Comparison of ENCODE assay signal across 9 cellular contexts in the genomic region with DNA sequence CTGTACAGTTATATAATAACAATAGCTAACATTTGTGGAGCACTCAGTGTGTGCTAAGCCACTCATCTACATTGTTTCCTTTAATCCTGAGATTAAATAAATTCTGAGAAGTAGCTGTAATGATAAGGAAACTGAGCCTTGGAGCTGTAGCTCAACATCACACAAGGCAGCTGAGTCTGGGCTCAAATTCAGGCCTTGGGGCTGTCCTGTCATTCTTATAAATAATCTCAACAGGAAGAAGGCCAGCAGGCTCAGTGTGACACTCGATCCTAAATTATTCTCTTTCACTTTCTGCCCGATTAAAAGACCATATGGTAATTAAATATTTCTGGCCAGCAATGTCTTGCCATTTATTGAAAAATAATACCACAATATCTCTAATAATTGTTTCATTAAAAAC. TPM values are rescaled to one million over a fixed set of nuclear protein-coding genes. Genes with fewer than 3 reads are reported as not detected.
DNase-seq lines count a peak whose midpoint lies in the region; ATAC-seq lines count a peak whose summit lies in the region.
"Had no signal": no experiment of that assay in that cellular context is flagged by ENCODE, and none has a peak within 500 bp of the region (broad histone marks: within the 10 kb centered on the region; RNA-seq: fewer than 3 reads in every experiment).

No MANE protein-coding gene starts in this region.

- DNase-seq in activated CD8-positive, alpha-beta memory T cell treated with anti-CD3 and anti-CD28 coated beads, Interleukin-2, amount 10 ng/mL, durations not matched to agents 7 days and 5 days, result no peak
- DNase-seq in activated CD8-positive, alpha-beta memory T cell treated with anti-CD3 and anti-CD28 coated beads, Interleukin-2, amount 50 U/mL, for 4 hours, result no peak
- no peak for DNase-seq in HCEC 1CT
- DNase-seq in activated effector memory CD4-positive, alpha-beta T cell treated with anti-CD3 and anti-CD28 coated beads, Interleukin-2, amount 50 U/mL, for 16 hours, result no peak
- DNase-seq: DND-41, kidney, NCI-H1417 treated with DMSO at 0.1 percent for 48 hours had no signal

- H3K27ac ChIP-seq in skeletal muscle tissue (ENCODE audit: low read depth, low read length), result peak overlapping the region; percentile 54

- no peak overlapping the region for H3K4me3 Mint-ChIP-seq in activated CD8-positive, alpha-beta memory T cell treated with anti-CD3 and anti-CD28 coated beads, Interleukin-2, amount 10 ng/mL, durations not matched to agents 7 days and 5 days

- peaks cover 36% of the 10 kb centered on the region for H3K36me3 Mint-ChIP-seq in activated CD8-positive, alpha-beta memory T cell treated with anti-CD3 and anti-CD28 coated beads, Interleukin-2, amount 10 ng/mL, durations not matched to agents 7 days and 5 days

- H3K36me3 ChIP-seq in skeletal muscle tissue (ENCODE audit: control insufficient read depth in 3 of 3, insufficient read depth in 3 of 3, low read length in 3 of 3), result no peaks in the 10 kb centered on the region

- H3K27me3 Mint-ChIP-seq in activated CD8-positive, alpha-beta memory T cell treated with anti-CD3 and anti-CD28 coated beads, Interleukin-2, amount 10 ng/mL, durations not matched to agents 7 days and 5 days, result no peaks in the 10 kb centered on the region

- H3K9ac ChIP-seq in skeletal muscle tissue (ENCODE audit: low read depth in 1 of 3, low read length in 3 of 3), result peak overlapping the region in 1 of 3 donors; percentile 4

- H3K27me3 ChIP-seq in skeletal muscle tissue (ENCODE audit: control insufficient read depth in 3 of 3, insufficient read depth in 3 of 3, low read length in 3 of 3), result no peaks in the 10 kb centered on the region

- H3K9me3 ChIP-seq in skeletal muscle tissue (ENCODE audit: control insufficient read depth in 3 of 3, low read length in 3 of 3), result no peaks in the 10 kb centered on the region

- CTCF ChIA-PET in activated CD8-positive, alpha-beta memory T cell treated with anti-CD3 and anti-CD28 coated beads, Interleukin-2, amount 10 ng/mL, durations not matched to agents 7 days and 5 days (lab: Charles Lee), result interaction anchor here (1.3 kb wide), 1 partner anchor 25 kb away, joined by 3 read pairs; a partner anchor contains a TSS

- no peak overlapping the region for H3K4me3 ChIP-seq in skeletal muscle tissue (ENCODE audit: low read length in 3 of 3)

- peaks cover 35% of the 10 kb centered on the region for H3K4me1 Mint-ChIP-seq in activated CD8-positive, alpha-beta memory T cell treated with anti-CD3 and anti-CD28 coated beads, Interleukin-2, amount 10 ng/mL, durations not matched to agents 7 days and 5 days

- H3K9me3 Mint-ChIP-seq in activated CD8-positive, alpha-beta memory T cell treated with anti-CD3 and anti-CD28 coated beads, Interleukin-2, amount 10 ng/mL, durations not matched to agents 7 days and 5 days (ENCODE audit: low read depth), result no peaks in the 10 kb centered on the region

- no peak for ATAC-seq in activated CD8-positive, alpha-beta memory T cell treated with anti-CD3 and anti-CD28 coated beads, Interleukin-2, amount 10 ng/mL, durations not matched to agents 7 days and 5 days
- ATAC-seq in esophagus mucosa, result peak; percentile 29

- H3K27ac Mint-ChIP-seq in activated CD8-positive, alpha-beta memory T cell treated with anti-CD3 and anti-CD28 coated beads, Interleukin-2, amount 10 ng/mL, durations not matched to agents 7 days and 5 days, result peak overlapping the region; percentile 65

- H3K4me1 ChIP-seq in skeletal muscle tissue (ENCODE audit: control insufficient read depth in 3 of 3, insufficient read depth in 3 of 3, low read length in 3 of 3), result peaks cover 2 to 4% (median 3%) of the 10 kb centered on the region in 3 donors

RNA-seq across cellular contexts. Expression of a gene that starts 24.5 kb away (rescaled TPM):
- 100 to 1,000 TPM in 1 of 2 experiments, 10 to 100 TPM in 1; 99.2 to 105 TPM for total RNA-seq in activated CD8-positive, alpha-beta memory T cell treated with anti-CD3 and anti-CD28 coated beads, Interleukin-2, amount 10 ng/mL, durations not matched to agents 7 days and 5 days
- total RNA-seq in esophagus mucosa, result 20.4 TPM
- 62.1 TPM for total RNA-seq in skeletal muscle tissue

RNA-seq across cellular contexts. Expression of a gene that starts 43.8 kb away (rescaled TPM):
- total RNA-seq in activated CD8-positive, alpha-beta memory T cell treated with anti-CD3 and anti-CD28 coated beads, Interleukin-2, amount 10 ng/mL, durations not matched to agents 7 days and 5 days, result 10 to 100 TPM in 1 of 2 experiments, 1 to 10 TPM in 1; 7.2 to 13.5 TPM
- 3.1 TPM for total RNA-seq in esophagus mucosa
- 9.9 TPM for total RNA-seq in skeletal muscle tissue

RNA-seq across cellular contexts. Expression of a gene that starts 45.7 kb away (rescaled TPM):
- 10 to 100 TPM; 15.1 to 16.8 TPM for total RNA-seq in activated CD8-positive, alpha-beta memory T cell treated with anti-CD3 and anti-CD28 coated beads, Interleukin-2, amount 10 ng/mL, durations not matched to agents 7 days and 5 days
- 0.36 TPM for total RNA-seq in esophagus mucosa
- total RNA-seq in skeletal muscle tissue, result 0.52 TPM

Comparison
In these comparisons a context has a peak if more than half of its experiments do, and no peak if none do; other contexts are left out.
1. RNA of a gene that starts 45.7 kb away (total RNA-seq): 15.1 to 16.8 TPM in activated CD8-positive, alpha-beta memory T cell treated with anti-CD3 and anti-CD28 coated beads, Interleukin-2, amount 10 ng/mL, durations not matched to agents 7 days and 5 days; 0.52 TPM in skeletal muscle tissue (single experiment) and 0.36 TPM in esophagus mucosa (single experiment); every median in the first group is over 10 times any median in the second.